16 cellular contexts compared by ENCODE assay signal in the genomic region with DNA sequence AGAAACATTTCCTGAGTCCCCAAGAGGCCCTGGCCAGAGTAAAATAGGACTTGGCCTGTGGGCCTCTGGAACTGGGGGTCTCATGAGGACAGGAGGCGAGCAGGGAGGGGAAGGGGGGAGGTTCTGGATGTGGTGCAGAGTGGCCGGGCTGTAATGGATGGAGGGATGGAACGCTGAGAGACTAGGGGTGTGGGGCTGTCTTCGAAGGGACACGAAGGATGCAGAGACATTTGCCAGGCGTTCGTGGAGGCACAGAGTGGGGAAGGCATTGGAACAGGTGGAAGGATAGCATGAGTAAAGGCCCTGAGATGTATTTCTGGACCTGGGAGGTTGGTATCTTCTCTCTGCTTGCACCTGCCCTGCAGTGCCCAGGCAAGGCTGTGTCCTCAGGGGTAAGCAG. TPM values are rescaled to one million over a fixed set of nuclear protein-coding genes. Genes with fewer than 3 reads are reported as not detected.
DNase-seq lines count a peak whose midpoint lies in the region; ATAC-seq and TF ChIP-seq lines count a peak whose summit lies in the region.
"Had no signal": no experiment of that assay in that cellular context is flagged by ENCODE, and none has a peak within 500 bp of the region (broad histone marks: within the 10 kb centered on the region; RNA-seq: fewer than 3 reads in every experiment).

No MANE protein-coding gene starts in this region.

- H2AFZ ChIP-seq in neuronal stem cell (ENCODE audit: low read length), result no peak overlapping the region

- H2BK120ac ChIP-seq in neuronal stem cell (ENCODE audit: low read depth, low read length), result no peak overlapping the region

- no peak overlapping the region for H4K8ac ChIP-seq in neuronal stem cell (ENCODE audit: low read depth, low read length)

- peak overlapping the region; percentile 6 for H3K14ac ChIP-seq in neuronal stem cell (ENCODE audit: low read length)

- H3K27me3 ChIP-seq in neuronal stem cell (ENCODE audit: control insufficient read depth in 3 of 3, insufficient read depth in 3 of 3, low read depth in 1 of 3, low read length in 3 of 3), result no peaks in the 10 kb centered on the region
- H3K27me3 ChIP-seq in upper lobe of right lung, result no peaks in the 10 kb centered on the region
- H3K27me3 ChIP-seq in sigmoid colon, result no peaks in the 10 kb centered on the region

- TF ChIP-seq CTCF in upper lobe of right lung (IDR thresholded peaks at IDR 0.05) (no peak), sigmoid colon (IDR thresholded peaks at IDR 0.05) (no peak)

- WGBS in neuronal stem cell (ENCODE audit: extremely low coverage in 2 of 2, insufficient read length in 2 of 2, insufficient replicate concordance in 1 of 2), 2 donors, result no CpG with 5 or more reads among the region's 7 CpGs
- 91 to 94% methylated on average over 7 of the region's 7 CpGs for WGBS in sigmoid colon, 2 donors

- no peak overlapping the region for H2BK5ac ChIP-seq in neuronal stem cell (ENCODE audit: low read length)

- H3K36me3 Mint-ChIP-seq in activated CD4-positive, alpha-beta memory T cell treated with anti-CD3 and anti-CD28 coated beads for 36 hours, result no peaks in the 10 kb centered on the region
- no peaks in the 10 kb centered on the region for H3K36me3 Mint-ChIP-seq in activated CD4-positive, alpha-beta memory T cell treated with anti-CD3 and anti-CD28 coated beads, Interleukin-2, amount 10 ng/mL, durations not matched to agents 7 days and 5 days (ENCODE audit: low read depth)
- H3K36me3 Mint-ChIP-seq: CD14-positive monocyte; CD8-positive, alpha-beta T cell; IgD-negative memory B cell had no signal

- no peak for ATAC-seq in left lobe of liver
- no peak for ATAC-seq in upper lobe of right lung
- ATAC-seq: CD8-positive, alpha-beta T cell had no signal

- peak overlapping the region; percentile 40 for H2BK15ac ChIP-seq in neuronal stem cell (ENCODE audit: low read length)

- intact Hi-C loops in activated CD4-positive, alpha-beta memory T cell treated with anti-CD3 and anti-CD28 coated beads for 36 hours (cut with micrococcal nuclease), result no loop called here
- intact Hi-C loops in upper lobe of right lung (cut with DNase I), result no loop called here
- intact Hi-C loops in sigmoid colon (cut with DNase I), result no loop called here

- no peaks in the 10 kb centered on the region for H3K9me3 Mint-ChIP-seq in activated CD4-positive, alpha-beta memory T cell treated with anti-CD3 and anti-CD28 coated beads for 36 hours
- no peaks in the 10 kb centered on the region for H3K9me3 Mint-ChIP-seq in activated CD4-positive, alpha-beta memory T cell treated with anti-CD3 and anti-CD28 coated beads, Interleukin-2, amount 10 ng/mL, durations not matched to agents 7 days and 5 days
- H3K9me3 Mint-ChIP-seq: CD8-positive, alpha-beta T cell had no signal

- no peak for TF ChIP-seq POLR2A in sigmoid colon (IDR thresholded peaks at IDR 0.05)

- H4K91ac ChIP-seq in neuronal stem cell (ENCODE audit: low read depth, low read length, poor library complexity), result no peak overlapping the region

- H3K9ac ChIP-seq in neuronal stem cell (ENCODE audit: low read depth, low read length, poor library complexity), result no peak overlapping the region

- H3K27ac ChIP-seq in neuronal stem cell (replicated peaks; ENCODE audit: low read length) (no peak overlapping the region), upper lobe of right lung (no peak overlapping the region), sigmoid colon (no peak overlapping the region)
- H3K27ac ChIP-seq: 22Rv1 had no signal

- H3K36me3 ChIP-seq in neuronal stem cell (replicated peaks in 1 of 2; ENCODE audit: control insufficient read depth in 2 of 2, insufficient read depth in 2 of 2, low read length in 2 of 2) (peaks cover 0 to 5% of the 10 kb centered on the region in 2 donors), upper lobe of right lung (no peaks in the 10 kb centered on the region), sigmoid colon (no peaks in the 10 kb centered on the region)

- peaks cover 5% of the 10 kb centered on the region for H3K4me1 Mint-ChIP-seq in activated CD4-positive, alpha-beta memory T cell treated with anti-CD3 and anti-CD28 coated beads for 36 hours (ENCODE audit: low read depth)
- H3K4me1 Mint-ChIP-seq in activated CD4-positive, alpha-beta memory T cell treated with anti-CD3 and anti-CD28 coated beads, Interleukin-2, amount 10 ng/mL, durations not matched to agents 7 days and 5 days, result peaks cover 5% of the 10 kb centered on the region

- peak overlapping the region; percentile 87 for H2BK12ac ChIP-seq in neuronal stem cell (ENCODE audit: low read length)

- peak overlapping the region; percentile 71 for H2AK5ac ChIP-seq in neuronal stem cell (ENCODE audit: low read depth, low read length)

- no peak overlapping the region for H3K4me2 ChIP-seq in neuronal stem cell (ENCODE audit: insufficient read depth, low read length, poor library complexity, severe bottlenecking)

- H3K4me3 ChIP-seq in neuronal stem cell (ENCODE audit: low read length in 2 of 2) (no peak overlapping the region), upper lobe of right lung (no peak overlapping the region), sigmoid colon (no peak overlapping the region)

- H3K27me3 Mint-ChIP-seq in activated CD4-positive, alpha-beta memory T cell treated with anti-CD3 and anti-CD28 coated beads for 36 hours, result no peaks in the 10 kb centered on the region
- H3K27me3 Mint-ChIP-seq in activated CD4-positive, alpha-beta memory T cell treated with anti-CD3 and anti-CD28 coated beads, Interleukin-2, amount 10 ng/mL, durations not matched to agents 7 days and 5 days, result peaks cover 3% of the 10 kb centered on the region

- peak overlapping the region; percentile 42 for H3K18ac ChIP-seq in neuronal stem cell (ENCODE audit: low read length)

- H3K4me1 ChIP-seq in neuronal stem cell (ENCODE audit: control insufficient read depth in 2 of 2, insufficient read depth in 1 of 2, low read depth in 1 of 2, low read length in 2 of 2) (peaks cover 12 to 29% of the 10 kb centered on the region in 2 donors), upper lobe of right lung (no peaks in the 10 kb centered on the region), sigmoid colon (peaks cover 0 to 4% (median 0%) of the 10 kb centered on the region in 4 donors)
- H3K4me1 ChIP-seq: Caco-2 had no signal

- no peak overlapping the region for H3K4me3 Mint-ChIP-seq in activated CD4-positive, alpha-beta memory T cell treated with anti-CD3 and anti-CD28 coated beads for 36 hours
- H3K4me3 Mint-ChIP-seq in activated CD4-positive, alpha-beta memory T cell treated with anti-CD3 and anti-CD28 coated beads, Interleukin-2, amount 10 ng/mL, durations not matched to agents 7 days and 5 days, result no peak overlapping the region
- H3K4me3 Mint-ChIP-seq: CD14-positive monocyte; CD8-positive, alpha-beta T cell; IgD-negative memory B cell had no signal

- H3K4ac ChIP-seq in neuronal stem cell (ENCODE audit: low read length), result no peak overlapping the region

- POLR2A ChIA-PET in activated CD4-positive, alpha-beta memory T cell treated with anti-CD3 and anti-CD28 coated beads for 36 hours (lab: Charles Lee), result no interaction called here
- POLR2A ChIA-PET in activated CD4-positive, alpha-beta memory T cell treated with anti-CD3 and anti-CD28 coated beads, Interleukin-2, amount 10 ng/mL, durations not matched to agents 7 days and 5 days (lab: Charles Lee), result no interaction called here

- TF ChIP-seq EP300 in sigmoid colon (IDR thresholded peaks at IDR 0.05), result no peak

- CTCF ChIA-PET in activated CD4-positive, alpha-beta memory T cell treated with anti-CD3 and anti-CD28 coated beads for 36 hours (lab: Charles Lee), result interaction anchor here (1.5 kb wide), 1 partner anchor 10 kb away, joined by 6 read pairs; no protein-coding TSS in a partner anchor
- CTCF ChIA-PET in activated CD4-positive, alpha-beta memory T cell treated with anti-CD3 and anti-CD28 coated beads, Interleukin-2, amount 10 ng/mL, durations not matched to agents 7 days and 5 days (lab: Charles Lee), result interaction anchor here (0.9 kb wide), 1 partner anchor 12 kb away, joined by 3 read pairs; no protein-coding TSS in a partner anchor

- H3K9me3 ChIP-seq in neuronal stem cell (replicated peaks in 1 of 2; ENCODE audit: control insufficient read depth in 2 of 2, insufficient read depth in 1 of 2, low read depth in 1 of 2, low read length in 2 of 2) (no peaks in the 10 kb centered on the region), upper lobe of right lung (no peaks in the 10 kb centered on the region), sigmoid colon (no peaks in the 10 kb centered on the region)
- H3K9me3 ChIP-seq: Caco-2 had no signal

- H3K27ac Mint-ChIP-seq in activated CD4-positive, alpha-beta memory T cell treated with anti-CD3 and anti-CD28 coated beads for 36 hours, result peak overlapping the region; percentile 59
- H3K27ac Mint-ChIP-seq in activated CD4-positive, alpha-beta memory T cell treated with anti-CD3 and anti-CD28 coated beads, Interleukin-2, amount 10 ng/mL, durations not matched to agents 7 days and 5 days, result no peak overlapping the region
- H3K27ac Mint-ChIP-seq: CD14-positive monocyte; CD8-positive, alpha-beta T cell; IgD-negative memory B cell had no signal

- H3K23ac ChIP-seq in neuronal stem cell (ENCODE audit: low read depth, low read length, poor library complexity), result peak overlapping the region; percentile 36

- peaks cover 9% of the 10 kb centered on the region for H3K79me1 ChIP-seq in neuronal stem cell (ENCODE audit: low read depth, low read length)

- DNase-seq in activated CD4-positive, alpha-beta memory T cell treated with anti-CD3 and anti-CD28 coated beads for 36 hours, result no peak
- DNase-seq in activated CD4-positive, alpha-beta memory T cell treated with anti-CD3 and anti-CD28 coated beads, Interleukin-2, amount 10 ng/mL, durations not matched to agents 7 days and 5 days, result no peak
- DNase-seq in left lobe of liver (ENCODE audit: low spot score), result peak; percentile 37
- DNase-seq in neuronal stem cell (ENCODE audit: low spot score), result no peak
- peak; percentile 42 for DNase-seq in upper lobe of right lung
- DNase-seq in sigmoid colon, result no peak
- DNase-seq in SW480 (ENCODE audit: low spot score), result no peak
- no peak for DNase-seq in activated T-cell treated with anti-CD3 and anti-CD28 coated beads, Interleukin-2, amount 50 U/mL, for 48 hours
- DNase-seq: Caco-2; CD8-positive, alpha-beta T cell; DMS53; GF-D8 had no signal

RNA-seq across cellular contexts. Expression of a gene that starts 2.1 kb away (rescaled TPM):
- not detected for total RNA-seq in activated CD4-positive, alpha-beta memory T cell treated with anti-CD3 and anti-CD28 coated beads for 36 hours
- total RNA-seq in activated CD4-positive, alpha-beta memory T cell treated with anti-CD3 and anti-CD28 coated beads, Interleukin-2, amount 10 ng/mL, durations not matched to agents 7 days and 5 days, result not detected
- total RNA-seq in left lobe of liver, result not detected
- polyA plus RNA-seq in neuronal stem cell (2013, experiment 1 of 2), result 10.9 TPM
- polyA plus RNA-seq in neuronal stem cell (2013, experiment 2 of 2), result 10.4 TPM
- total RNA-seq in upper lobe of right lung, result not detected
- total RNA-seq in sigmoid colon, result not detected
- polyA plus RNA-seq in sigmoid colon, result under 1 TPM in 1 of 3 donors, not detected in 2; 0.01 TPM
- total RNA-seq: A673; Caco-2; CD8-positive, alpha-beta T cell had no signal
- polyA plus RNA-seq: CD14-positive monocyte, IgD-negative memory B cell had no signal

Comparison
In these comparisons a context has a peak if more than half of its experiments do, and no peak if none do; other contexts are left out.
1. DNase-seq: peak in left lobe of liver (single experiment) and upper lobe of right lung (single experiment); none in activated CD4-positive, alpha-beta memory T cell treated with anti-CD3 and anti-CD28 coated beads for 36 hours (single experiment), activated CD4-positive, alpha-beta memory T cell treated with anti-CD3 and anti-CD28 coated beads, Interleukin-2, amount 10 ng/mL, durations not matched to agents 7 days and 5 days (single experiment), neuronal stem cell (single experiment), sigmoid colon (single experiment), SW480 (single experiment) and activated T-cell treated with anti-CD3 and anti-CD28 coated beads, Interleukin-2, amount 50 U/mL, for 48 hours (0 of 2).